In the genomic region with DNA sequence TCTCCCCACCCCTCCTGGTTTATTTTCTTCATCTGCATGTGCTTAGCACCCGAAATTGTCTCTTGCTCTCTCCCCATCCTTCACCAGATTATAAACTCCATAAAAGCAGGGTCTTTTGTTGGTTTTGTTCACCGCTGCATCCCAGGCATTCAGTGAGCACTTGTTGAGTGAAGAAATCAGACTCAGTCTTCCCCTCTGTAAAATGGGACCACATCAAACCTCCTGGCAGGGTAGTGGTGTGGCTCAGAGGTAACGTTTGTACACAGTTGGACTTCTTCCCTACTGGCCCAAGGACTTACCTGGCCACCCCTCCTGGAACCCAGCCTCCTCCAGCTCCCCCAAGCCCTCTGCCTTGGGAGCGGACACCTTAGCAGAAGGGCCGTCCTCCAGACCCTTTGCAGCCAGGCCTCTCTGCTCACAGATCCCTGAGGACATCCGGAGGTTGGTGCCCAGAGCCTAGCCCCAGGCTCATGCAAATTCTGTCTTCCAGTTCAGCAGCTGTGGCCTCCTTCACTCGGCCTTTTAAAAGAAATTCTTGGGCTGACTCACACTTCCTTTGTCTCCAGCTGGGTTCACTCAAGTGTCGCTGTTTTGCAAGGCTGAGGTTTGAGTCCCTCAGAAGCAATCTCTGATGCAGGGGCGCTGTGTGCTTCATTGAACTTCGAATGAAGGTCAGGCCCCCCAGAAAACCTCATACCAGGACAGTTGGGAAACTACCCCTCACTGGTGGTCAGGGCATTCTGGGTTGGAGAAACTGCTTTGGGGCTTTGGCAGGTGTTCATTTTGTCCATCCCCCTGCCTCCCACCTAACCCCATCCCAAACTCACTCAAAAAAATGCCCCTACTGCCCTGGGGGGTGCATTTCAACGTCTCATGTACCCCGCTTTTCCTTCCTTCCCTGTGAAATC, we compare ENCODE assay signal across 8 cellular contexts. TPM values are rescaled to one million over a fixed set of nuclear protein-coding genes. Genes with fewer than 3 reads are reported as not detected.
DNase-seq lines count a peak whose midpoint lies in the region; ATAC-seq, FAIRE-seq and TF ChIP-seq lines count a peak whose summit lies in the region.

No MANE protein-coding gene starts in this region.

- H3K27me3 ChIP-seq in SU-DHL-6 (ENCODE audit: low read length), result no peaks in the 10 kb centered on the region
- no peaks in the 10 kb centered on the region for H3K27me3 ChIP-seq in body of pancreas

- WGBS in body of pancreas, 2 donors, result 56 to 67% methylated on average over 11 to 12 of the region's 12 CpGs

- BruUV-seq in Calu3 (replicated peaks; lab: Mats Ljungman, UMichigan), result no TSS peak

- peak; percentile 80 for ATAC-seq in GM19463 (IDR thresholded peaks at IDR 0.05; ENCODE audit: unreplicated experiment)
- ATAC-seq in HG03469 (IDR thresholded peaks at IDR 0.05; ENCODE audit: unreplicated experiment), result peak; percentile 70
- peak; percentile 64 for ATAC-seq in body of pancreas

- H3K4me2 ChIP-seq in SU-DHL-6 (ENCODE audit: low read depth, low read length, poor library complexity, severe bottlenecking), result peak overlapping the region; percentile 57

- FAIRE-seq in kidney (lab: Jason Lieb, UNC), result no peak

- H3K9me3 Mint-ChIP-seq in Calu3 (ENCODE audit: low read depth, unreplicated experiment), result no peaks in the 10 kb centered on the region

- H3K36me3 Mint-ChIP-seq in Calu3 (ENCODE audit: insufficient read depth, unreplicated experiment), result peaks cover 8% of the 10 kb centered on the region

- H3K4me3 ChIP-seq in SU-DHL-6 (ENCODE audit: insufficient read depth, low read length, poor library complexity, severe bottlenecking), result peak overlapping the region; percentile 10
- H3K4me3 ChIP-seq in body of pancreas, result no peak overlapping the region
- no peak overlapping the region for H3K4me3 ChIP-seq in kidney (ENCODE audit: low read length in 2 of 2)

- no peaks in the 10 kb centered on the region for H3K4me1 ChIP-seq in body of pancreas
- peaks cover 0 to 11% of the 10 kb centered on the region in 2 donors for H3K4me1 ChIP-seq in kidney (ENCODE audit: control insufficient read depth in 1 of 2, insufficient read depth in 1 of 2, low read depth in 1 of 2, low read length in 2 of 2)

- peaks cover 18% of the 10 kb centered on the region for H3F3A ChIP-seq in SU-DHL-6 (ENCODE audit: insufficient read depth)

- TF ChIP-seq CTCF in Calu3 (IDR thresholded peaks at IDR 0.05; ENCODE audit: unreplicated experiment), result no peak
- TF ChIP-seq CTCF in SU-DHL-6 (IDR thresholded peaks at IDR 0.05; ENCODE audit: insufficient read depth, low read length, poor library complexity, severe bottlenecking), result no peak
- no peak for TF ChIP-seq CTCF in body of pancreas (IDR thresholded peaks at IDR 0.05)
- TF ChIP-seq CTCF in kidney (IDR thresholded peaks at IDR 0.05; ENCODE audit: borderline replicate concordance, extremely low read depth, insufficient read depth), result no peak

- peak; percentile 58 for DNase-seq in Calu3
- peak; percentile 23 to 71 (median 41) for DNase-seq in body of pancreas
- DNase-seq in kidney, result peak; percentile 92
- peak in 2 of 3 experiments; percentile 21 to 36 for DNase-seq in stimulated activated CD4-positive, alpha-beta T cell treated with anti-CD3 and anti-CD28 coated beads, TNF-alpha, amount 100 ng/mL, for 4 hours (ENCODE audit: low read depth in 3 of 3)
- no peak for DNase-seq in globus pallidus (ENCODE audit: low spot score)

- H3K4me3 Mint-ChIP-seq in Calu3 (ENCODE audit: low read depth, unreplicated experiment), result peak overlapping the region; percentile 28

- TF ChIP-seq POLR2A in body of pancreas (IDR thresholded peaks at IDR 0.05), result no peak

- peak overlapping the region; percentile 39 for H3K27ac Mint-ChIP-seq in Calu3 (ENCODE audit: unreplicated experiment)

- CTCF ChIA-PET in Calu3 (lab: Charles Lee), result interaction anchor here (0.9 kb wide), 2 partner anchors 17 to 25 kb away, joined by 3 read pairs; partner anchors contain the start of gene RMI2

- H3K79me2 ChIP-seq in SU-DHL-6 (ENCODE audit: insufficient read depth, low read length), result no peaks in the 10 kb centered on the region

- peak overlapping the region; percentile 11; the same call in 1 of the 2 replicates for H3K9ac ChIP-seq in SU-DHL-6 (ENCODE audit: low read length)
- no peak overlapping the region for H3K9ac ChIP-seq in kidney (ENCODE audit: low read length in 2 of 2)

- no peaks in the 10 kb centered on the region for H3K27me3 Mint-ChIP-seq in Calu3 (ENCODE audit: unreplicated experiment)

- H3K9me2 ChIP-seq in SU-DHL-6 (replicated peaks; ENCODE audit: insufficient read depth, low read length), result no peaks in the 10 kb centered on the region

- H3K36me3 ChIP-seq in SU-DHL-6 (ENCODE audit: low read length), result no peaks in the 10 kb centered on the region
- H3K36me3 ChIP-seq in body of pancreas (replicated peaks in 1 of 2; ENCODE audit: insufficient read depth in 1 of 2, low read depth in 2 of 2), result no peaks in the 10 kb centered on the region
- H3K36me3 ChIP-seq in kidney (ENCODE audit: control insufficient read depth in 1 of 2, insufficient read depth in 2 of 2, low read length in 2 of 2), result no peaks in the 10 kb centered on the region

- H3K27ac ChIP-seq in SU-DHL-6 (ENCODE audit: low read depth, low read length), result peak overlapping the region; percentile 75
- H3K27ac ChIP-seq in body of pancreas, result no peak overlapping the region
- H3K27ac ChIP-seq in kidney (ENCODE audit: low read depth in 2 of 2, low read length in 2 of 2), result peak overlapping the region; percentile 4 to 32

- H3K9me3 ChIP-seq in SU-DHL-6 (ENCODE audit: insufficient read depth, low read length) (no peaks in the 10 kb centered on the region), body of pancreas (no peaks in the 10 kb centered on the region), kidney (ENCODE audit: control insufficient read depth in 1 of 2, low read length in 2 of 2) (no peaks in the 10 kb centered on the region)

- intact Hi-C loops in Calu3 (cut with micrococcal nuclease; ENCODE audit: unreplicated experiment) (no loop called here), body of pancreas (cut with DNase I) (no loop called here), kidney (cut with DNase I) (no loop called here)

- H3K4me1 Mint-ChIP-seq in Calu3 (ENCODE audit: low read depth, unreplicated experiment), result peaks cover 15% of the 10 kb centered on the region

- H4K20me1 ChIP-seq in SU-DHL-6 (ENCODE audit: low read depth, low read length), result no peaks in the 10 kb centered on the region

- H2AFZ ChIP-seq in SU-DHL-6 (ENCODE audit: low read depth, low read length, severe bottlenecking), result no peak overlapping the region

RNA-seq across cellular contexts. Expression of gene RMI2, which starts 16.8 kb away (rescaled TPM):
- 55.4 and 63.2 TPM in 2 replicates for total RNA-seq in Calu3 (2022)
- total RNA-seq in body of pancreas, result 1 to 10 TPM; 1.3 to 3.0 TPM
- total RNA-seq in kidney, result 4.6 TPM
- 5.2 TPM for polyA plus RNA-seq in kidney (ENCODE audit: insufficient read depth, low read depth, low replicate concordance)

RNA-seq across cellular contexts. Expression of gene PRM1, which starts 47.3 kb away (rescaled TPM):
- total RNA-seq in Calu3 (2022) (not detected in 2 replicates), body of pancreas (not detected), kidney (not detected)
- polyA plus RNA-seq in kidney (ENCODE audit: insufficient read depth, low read depth, low replicate concordance), result not detected

RNA-seq across cellular contexts. Expression of gene PRM2, which starts 52.1 kb away (rescaled TPM):
- not detected in 2 replicates for total RNA-seq in Calu3 (2022)
- total RNA-seq in body of pancreas, result not detected
- total RNA-seq in kidney, result not detected
- polyA plus RNA-seq in kidney (ENCODE audit: insufficient read depth, low read depth, low replicate concordance), result not detected

RNA-seq across cellular contexts. Expression of gene PRM3, which starts 55.0 kb away (rescaled TPM):
- total RNA-seq in Calu3 (2022) (not detected in 2 replicates), body of pancreas (not detected), kidney (not detected)
- polyA plus RNA-seq in kidney (ENCODE audit: insufficient read depth, low read depth, low replicate concordance), result not detected

RNA-seq across cellular contexts. Expression of gene TNP2, which starts 59.3 kb away (rescaled TPM):
- total RNA-seq in Calu3 (2022), result not detected in 2 replicates
- not detected for total RNA-seq in body of pancreas
- total RNA-seq in kidney, result not detected
- polyA plus RNA-seq in kidney (ENCODE audit: insufficient read depth, low read depth, low replicate concordance), result not detected

Comparison
In these comparisons a context has a peak if more than half of its experiments do, and no peak if none do; other contexts are left out.
1. H3K27ac ChIP-seq: peak in SU-DHL-6 (single experiment) and kidney (2 of 2); none in body of pancreas (0 of 4).
2. RNA of gene RMI2, which starts 16.8 kb away (total RNA-seq): 55.4 to 63.2 TPM in Calu3; 4.6 TPM in kidney (single experiment) and 1.3 to 3.0 TPM in body of pancreas; every median in the first group is over 10 times any median in the second.
3. Peak in every context shown above with its lines, with median percentiles within 50 percentile points of each other: ATAC-seq.